16 cellular contexts compared by ENCODE assay signal in the genomic region with DNA sequence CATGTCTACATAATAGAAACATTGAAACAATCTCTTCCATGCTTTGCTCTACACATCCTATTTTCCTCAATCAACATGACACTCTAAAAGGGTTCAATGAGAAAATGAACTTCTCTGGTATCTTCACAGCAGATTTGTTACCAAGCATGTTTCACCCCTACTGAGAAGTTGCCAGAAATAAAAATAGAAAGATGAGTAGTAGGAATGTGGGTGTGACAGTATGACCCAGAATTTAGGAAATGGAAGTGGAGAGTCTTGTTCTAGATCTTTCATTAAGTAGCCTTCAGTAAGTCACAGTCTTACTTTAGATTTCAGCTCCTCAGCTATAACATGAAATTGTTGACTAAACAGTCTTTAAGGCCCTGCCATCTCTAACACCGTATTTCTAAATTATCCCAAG.
"Had no signal": no experiment of that assay in that cellular context is flagged by ENCODE, and none has a peak within 500 bp of the region (broad histone marks: within the 10 kb centered on the region; RNA-seq: fewer than 3 reads in every experiment).

No MANE protein-coding gene starts in this region.

- H3K4me3 ChIP-seq: heart left ventricle, mucosa of descending colon, stomach, thoracic aorta, transverse colon had no signal

- H3K27ac Mint-ChIP-seq: dendritic cell treated with granulocyte-macrophage colony-stimulating factor and Interleukin-4, amounts not matched to agents 40 ng/mL and 50 ng/mL, for 4 days; natural killer cell treated with Interleukin-12 subunit alpha and Interleukin-12 subunit beta and Interleukin-15 and Interleukin-18, amount 100 ng/mL, for 72 hours had no signal

- H3K9me3 ChIP-seq: mucosa of descending colon, transverse colon had no signal

- H3K27me3 Mint-ChIP-seq: dendritic cell treated with granulocyte-macrophage colony-stimulating factor and Interleukin-4, amounts not matched to agents 40 ng/mL and 50 ng/mL, for 4 days had no signal

- H3K27me3 ChIP-seq: heart left ventricle, stomach, transverse colon had no signal

- DNase-seq: cerebellar nuclear complex; erythroblast; foreskin melanocyte; heart left ventricle; hippocampal formation; left colon; mucosa of descending colon; small intestine; stimulated activated CD4-positive, alpha-beta T cell treated with anti-CD3 and anti-CD28 coated beads, Interleukin-12 subunit alpha, Interleukin-12 subunit beta, amount 100 ng/mL, for 4 hours; stimulated activated naive CD4-positive, alpha-beta T cell; stomach; substantia nigra; transverse colon had no signal

- H3K36me3 Mint-ChIP-seq: natural killer cell treated with Interleukin-12 subunit alpha and Interleukin-12 subunit beta and Interleukin-15 and Interleukin-18, amount 100 ng/mL, for 72 hours had no signal

- H3K4me3 Mint-ChIP-seq: dendritic cell treated with granulocyte-macrophage colony-stimulating factor and Interleukin-4, amounts not matched to agents 40 ng/mL and 50 ng/mL, for 4 days; natural killer cell treated with Interleukin-12 subunit alpha and Interleukin-12 subunit beta and Interleukin-15 and Interleukin-18, amount 100 ng/mL, for 72 hours had no signal

- H3K36me3 ChIP-seq: heart left ventricle, stomach, thoracic aorta, transverse colon had no signal

- H3K27ac ChIP-seq: stomach, thoracic aorta, transverse colon had no signal

- H3K4me1 ChIP-seq: stomach, transverse colon had no signal
